In genomic region chr10:6140965-6141295, GRCh38 we compare ENCODE assay signal across 9 cellular contexts. TPM values are rescaled to one million over a fixed set of nuclear protein-coding genes. Genes with fewer than 3 reads are reported as not detected.
DNase-seq lines count a peak whose midpoint lies in the region; ATAC-seq and TF ChIP-seq lines count a peak whose summit lies in the region.
"Had no signal": no experiment of that assay in that cellular context is flagged by ENCODE, and none has a peak within 500 bp of the region (broad histone marks: within the 10 kb centered on the region; RNA-seq: fewer than 3 reads in every experiment).

No MANE protein-coding gene starts in this region.

- H3K27ac ChIP-seq in OCI-LY3 (ENCODE audit: low read length) (no peak overlapping the region), esophagus squamous epithelium (peak overlapping the region in 1 of 4 donors; percentile 28), thoracic aorta (peak overlapping the region; percentile 20 to 24)

- peak overlapping the region; percentile 74 for H3K4me3 Mint-ChIP-seq in activated T-cell treated with anti-CD3 and anti-CD28 coated beads, Interleukin-2, amount 50 U/mL, for 4 hours

- H3K4me1 Mint-ChIP-seq in activated T-cell treated with anti-CD3 and anti-CD28 coated beads, Interleukin-2, amount 50 U/mL, for 4 hours (ENCODE audit: low read depth) = peaks cover 63% of the 10 kb centered on the region

- H3K36me3 Mint-ChIP-seq in activated T-cell treated with anti-CD3 and anti-CD28 coated beads, Interleukin-2, amount 50 U/mL, for 4 hours (ENCODE audit: insufficient read depth) = no peaks in the 10 kb centered on the region

- intact Hi-C loops in esophagus squamous epithelium (cut with DNase I) = no loop called here

- H3K9me3 ChIP-seq in OCI-LY3 (ENCODE audit: insufficient read depth, low read length) (no peaks in the 10 kb centered on the region), esophagus squamous epithelium (no peaks in the 10 kb centered on the region), thoracic aorta (no peaks in the 10 kb centered on the region)

- H3K4me2 ChIP-seq in OCI-LY3 (ENCODE audit: low read length) = peak overlapping the region; percentile 99

- no peak overlapping the region for H3K9ac ChIP-seq in OCI-LY3 (ENCODE audit: low read length)

- H3K36me3 ChIP-seq in OCI-LY3 (replicated peaks; ENCODE audit: low read depth, low read length) (no peaks in the 10 kb centered on the region), esophagus squamous epithelium (no peaks in the 10 kb centered on the region), thoracic aorta (no peaks in the 10 kb centered on the region), H7 (replicated peaks; ENCODE audit: control insufficient read depth, insufficient read depth, low read length) (no peaks in the 10 kb centered on the region)

- DNase-seq in activated T-cell treated with anti-CD3 and anti-CD28 coated beads, Interleukin-2, amount 50 U/mL, for 4 hours = no peak
- DNase-seq in activated T-cell treated with anti-CD3 and anti-CD28 coated beads, Interleukin-2, amount 50 U/mL, for 1 hour = no peak
- DNase-seq in esophagus squamous epithelium (lab: John Stamatoyannopoulos, UW) (no peak), thoracic aorta (ENCODE audit: low spot score) (no peak), H7 (no peak), DMS53 (lab: John Stamatoyannopoulos, UW) (no peak), dedifferentiated amniotic fluid mesenchymal stem cell (ENCODE audit: extremely low spot score) (no peak)
- DNase-seq: activated gamma-delta T cell treated with Interleukin-2 at 50 U/mL for 16 hours had no signal

- H4K20me1 ChIP-seq in OCI-LY3 (ENCODE audit: insufficient read depth, low read length) = no peaks in the 10 kb centered on the region

- ATAC-seq in activated T-cell treated with anti-CD3 and anti-CD28 coated beads, Interleukin-2, amount 50 U/mL, for 4 hours = no peak
- ATAC-seq in thoracic aorta (ENCODE audit: insufficient number of reproducible peaks, low FRiP score, low read depth) = no peak

- no peak for TF ChIP-seq POLR2A in esophagus squamous epithelium (IDR thresholded peaks at IDR 0.05)

- H3K4me1 ChIP-seq in OCI-LY3 (ENCODE audit: low read length) (peaks cover 41% of the 10 kb centered on the region), esophagus squamous epithelium (peaks cover 4 to 47% (median 6%) of the 10 kb centered on the region in 3 donors), thoracic aorta (ENCODE audit: control insufficient read depth in 1 of 2, low read depth in 2 of 2) (peaks cover 2 to 33% of the 10 kb centered on the region in 2 donors)

- H3K79me2 ChIP-seq in OCI-LY3 (ENCODE audit: low read length) = peaks cover 12% of the 10 kb centered on the region

- no peaks in the 10 kb centered on the region for H3K27me3 Mint-ChIP-seq in activated T-cell treated with anti-CD3 and anti-CD28 coated beads, Interleukin-2, amount 50 U/mL, for 4 hours (ENCODE audit: low read depth)

- H3K27me3 ChIP-seq in OCI-LY3 (ENCODE audit: low read depth, low read length) (peaks cover 38% of the 10 kb centered on the region), esophagus squamous epithelium (peaks cover 0 to 62% (median 0%) of the 10 kb centered on the region in 4 donors), thoracic aorta (replicated peaks; ENCODE audit: insufficient read depth) (no peaks in the 10 kb centered on the region), H7 (ENCODE audit: control insufficient read depth, insufficient read depth, low read length) (peaks cover 5% of the 10 kb centered on the region)

- no peaks in the 10 kb centered on the region for H3K9me3 Mint-ChIP-seq in activated T-cell treated with anti-CD3 and anti-CD28 coated beads, Interleukin-2, amount 50 U/mL, for 4 hours

- TF ChIP-seq CTCF in OCI-LY3 (IDR thresholded peaks at IDR 0.05; ENCODE audit: low read depth, low read length) (no peak), esophagus squamous epithelium (IDR thresholded peaks at IDR 0.05) (no peak), thoracic aorta (IDR thresholded peaks at IDR 0.05) (no peak)

- 72 to 78% methylated on average over 5 to 8 of the region's 8 CpGs for WGBS in esophagus squamous epithelium, 2 donors

- H3K4me3 ChIP-seq in OCI-LY3 (ENCODE audit: low read length) (peak overlapping the region; percentile 80), esophagus squamous epithelium (peak overlapping the region in 3 of 4 donors; percentile 27 to 38 (median 27)), thoracic aorta (peak overlapping the region; percentile 63), H7 (ENCODE audit: insufficient read depth, low read depth, low read length) (no peak overlapping the region)

- H2AFZ ChIP-seq in OCI-LY3 (ENCODE audit: low read depth, low read length) = no peak overlapping the region

RNA-seq across cellular contexts. Expression of gene RBM17, which starts 52.1 kb away (rescaled TPM):
- 100 to 1,000 TPM; 231 to 261 (median 237) TPM for total RNA-seq in activated T-cell treated with anti-CD3 and anti-CD28 coated beads, Interleukin-2, amount 50 U/mL, for 4 hours
- total RNA-seq in esophagus squamous epithelium = 10 to 100 TPM; 35.7 to 61.8 (median 39.4) TPM
- total RNA-seq in thoracic aorta = 10 to 100 TPM; 48.5 to 65.0 TPM
- 41.9 and 44.1 TPM in 2 replicates for total RNA-seq in H7 (2014; rRNA removed; shearing (Covaris generic))
